11 cellular contexts compared by ENCODE assay signal in the genomic region with DNA sequence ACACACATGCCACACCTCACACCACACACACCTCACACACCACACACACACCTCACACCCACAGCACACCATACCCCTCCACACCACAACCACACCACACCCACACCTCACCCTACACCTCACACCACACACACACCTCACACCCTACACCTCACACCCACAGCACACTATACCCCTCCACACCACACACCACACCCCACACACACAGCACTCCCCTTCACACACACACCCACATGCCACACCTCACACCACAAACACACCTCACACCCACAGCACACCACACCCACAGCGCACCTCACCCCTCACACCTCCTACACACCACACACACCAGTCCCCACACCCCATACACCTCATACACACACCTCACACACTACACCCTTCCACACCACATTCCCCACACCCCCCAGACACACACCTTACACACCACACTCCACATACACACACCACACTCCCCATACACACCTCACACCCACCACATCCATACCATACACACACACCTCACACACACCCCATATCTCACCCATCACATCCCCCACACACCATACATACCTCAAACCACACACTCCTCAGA.
DNase-seq lines count a peak whose midpoint lies in the region; ATAC-seq and TF ChIP-seq lines count a peak whose summit lies in the region.
"Had no signal": no experiment of that assay in that cellular context is flagged by ENCODE, and none has a peak within 500 bp of the region (broad histone marks: within the 10 kb centered on the region; RNA-seq: fewer than 3 reads in every experiment).

No MANE protein-coding gene starts in this region.

- peaks cover 4% of the 10 kb centered on the region for H4K20me1 ChIP-seq in DND-41 (ENCODE audit: insufficient read depth, low read length)

- 0 out of 2 replicates have a peak overlapping the region, but pooled peaks have one; percentile 11 for H3K27ac ChIP-seq in DND-41 (ENCODE audit: low read length)
- no peak overlapping the region for H3K27ac ChIP-seq in ovary
- H3K27ac ChIP-seq: colonic mucosa had no signal

- 85 to 96% (median 91%) methylated on average over 1 of the region's 1 CpG for WGBS in ovary, 3 donors

- H3K4me3 Mint-ChIP-seq in T-helper 17 cell (no peak overlapping the region), endothelial cell (ENCODE audit: unreplicated experiment) (peak overlapping the region; percentile 29)
- H3K4me3 Mint-ChIP-seq: nephron progenitor cell had no signal

- H3K4me1 ChIP-seq in DND-41 (ENCODE audit: insufficient read depth, low read length) (no peaks in the 10 kb centered on the region), ovary (ENCODE audit: insufficient read depth) (no peaks in the 10 kb centered on the region)
- H3K4me1 ChIP-seq: colonic mucosa had no signal

- no peak overlapping the region for H3K4me2 ChIP-seq in DND-41 (ENCODE audit: insufficient read depth, low read length)

- no peaks in the 10 kb centered on the region for H3K9me3 Mint-ChIP-seq in endothelial cell (ENCODE audit: unreplicated experiment)
- H3K9me3 Mint-ChIP-seq: nephron progenitor cell had no signal

- TF ChIP-seq CTCF in DND-41 (IDR thresholded peaks at IDR 0.05; ENCODE audit: borderline replicate concordance, extremely low read depth, low read length, poor library complexity, severe bottlenecking) (no peak), endothelial cell (IDR thresholded peaks at IDR 0.05; ENCODE audit: unreplicated experiment) (no peak), ovary (IDR thresholded peaks at IDR 0.05) (no peak), GM20000 (IDR thresholded peaks at IDR 0.05; ENCODE audit: extremely low read depth, missing control alignments) (no peak)

- DNase-seq in DND-41 = no peak
- DNase-seq in T-helper 17 cell = no peak
- no peak for DNase-seq in endothelial cell (ENCODE audit: low spot score)
- peak; percentile 31 for DNase-seq in stimulated activated CD8-positive, alpha-beta memory T cell treated with anti-CD3 and anti-CD28 coated beads, Interleukin-4, amount 100 ng/mL, for 48 hours
- no peak for DNase-seq in ovary
- no peak for DNase-seq in MV-4-11 (lab: John Stamatoyannopoulos, UW)
- no peak for DNase-seq in GM20000 (ENCODE audit: low spot score)
- DNase-seq: colonic mucosa, NCI-H446, nephron progenitor cell had no signal

- TF ChIP-seq EP300 in ovary (IDR thresholded peaks at IDR 0.05) = no peak

- H3K27me3 Mint-ChIP-seq in T-helper 17 cell (no peaks in the 10 kb centered on the region), endothelial cell (ENCODE audit: unreplicated experiment) (peaks cover 9% of the 10 kb centered on the region)

- intact Hi-C loops in ovary (cut with DNase I) = no loop called here

- no peak overlapping the region for H3K4me3 ChIP-seq in DND-41 (ENCODE audit: low read depth in 1 of 2, low read length in 2 of 2)
- H3K4me3 ChIP-seq in ovary = no peak overlapping the region
- H3K4me3 ChIP-seq: colonic mucosa had no signal

- H3K27me3 ChIP-seq in DND-41 (ENCODE audit: insufficient read depth, low read length, poor library complexity) (no peaks in the 10 kb centered on the region), ovary (no peaks in the 10 kb centered on the region)
- H3K27me3 ChIP-seq: colonic mucosa had no signal

- TF ChIP-seq POLR2A in ovary (IDR thresholded peaks at IDR 0.05) = no peak

- H3K36me3 Mint-ChIP-seq in T-helper 17 cell (ENCODE audit: low read depth) = peaks cover 7% of the 10 kb centered on the region
- peaks cover 49% of the 10 kb centered on the region for H3K36me3 Mint-ChIP-seq in endothelial cell (ENCODE audit: low read depth, unreplicated experiment)

- no peak overlapping the region for H3K9ac ChIP-seq in DND-41 (ENCODE audit: low read depth, low read length)

- no peak overlapping the region for H2AFZ ChIP-seq in DND-41 (ENCODE audit: low read depth, low read length)

- H3K27ac Mint-ChIP-seq in T-helper 17 cell (no peak overlapping the region), endothelial cell (ENCODE audit: unreplicated experiment) (peak overlapping the region; percentile 45)
- H3K27ac Mint-ChIP-seq: nephron progenitor cell had no signal

- ATAC-seq in DND-41 (ENCODE audit: insufficient read depth, low read depth) = 0 out of 3 replicates have a peak, but pooled peaks have one; percentile 29
- peak; percentile 23 for ATAC-seq in T-helper 17 cell
- no peak for ATAC-seq in HG03039 (IDR thresholded peaks at IDR 0.05; ENCODE audit: unreplicated experiment)

- no peaks in the 10 kb centered on the region for H3K79me2 ChIP-seq in DND-41 (ENCODE audit: insufficient read depth, low read length)

- H3K9me3 ChIP-seq in DND-41 (ENCODE audit: insufficient read depth, low read length, severe bottlenecking) (no peaks in the 10 kb centered on the region), T-helper 17 cell (ENCODE audit: control insufficient read depth, low read length, poor library complexity, severe bottlenecking) (no peaks in the 10 kb centered on the region), ovary (no peaks in the 10 kb centered on the region)
- H3K9me3 ChIP-seq: colonic mucosa had no signal

- peaks cover 12% of the 10 kb centered on the region for H3K4me1 Mint-ChIP-seq in T-helper 17 cell
- peaks cover 17% of the 10 kb centered on the region for H3K4me1 Mint-ChIP-seq in endothelial cell (ENCODE audit: unreplicated experiment)
- H3K4me1 Mint-ChIP-seq: nephron progenitor cell had no signal

- H3K36me3 ChIP-seq in DND-41 (ENCODE audit: insufficient read depth, low read length) (peaks cover 83% of the 10 kb centered on the region), ovary (no peaks in the 10 kb centered on the region)
